ENCODE assay signal across 8 cellular contexts in the genomic region with DNA sequence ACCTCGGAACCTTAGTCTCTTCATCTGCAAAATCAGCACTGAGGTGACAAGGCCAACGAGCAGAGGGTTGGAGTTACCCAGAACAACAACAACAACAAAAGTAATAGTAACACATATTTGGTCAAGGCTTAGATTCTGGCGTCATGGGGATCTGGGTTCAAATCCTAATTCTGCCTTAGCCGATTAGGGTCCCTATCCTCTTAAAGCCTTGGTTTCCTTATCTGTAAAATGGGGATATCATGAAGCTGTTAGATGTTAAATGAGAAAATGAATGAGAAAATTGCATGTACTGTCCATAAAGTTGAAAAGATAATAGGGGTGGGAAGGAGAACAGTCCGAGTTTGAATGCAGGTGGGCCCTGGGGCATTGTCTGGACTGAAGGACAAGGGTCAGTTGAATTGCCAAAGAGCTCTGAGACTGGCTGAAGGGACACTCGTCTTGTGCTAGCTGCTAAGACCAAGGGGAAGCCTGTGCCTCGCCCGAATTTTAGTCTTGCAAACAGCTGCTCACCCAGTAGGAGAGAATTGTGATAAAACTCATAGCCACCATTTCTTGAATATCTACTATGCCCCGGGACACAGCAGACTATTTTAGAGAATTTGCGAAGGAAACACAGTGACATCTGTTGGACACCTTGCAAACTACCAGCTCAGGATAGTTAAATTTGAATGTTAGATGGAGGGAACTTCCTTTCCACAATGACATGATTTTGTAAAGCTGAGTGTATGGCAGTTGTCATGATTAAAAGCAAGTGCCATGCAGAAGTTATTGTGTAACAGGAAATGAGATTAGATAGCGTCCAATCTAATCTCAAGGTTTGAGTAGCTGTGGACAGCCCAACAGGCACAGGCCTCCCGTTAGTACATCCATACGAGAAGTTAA. TPM values are rescaled to one million over a fixed set of nuclear protein-coding genes. Genes with fewer than 3 reads are reported as not detected.
A peak's percentile ranks its signal among the peaks of the same experiment; 100 is the strongest.
DNase-seq lines count a peak whose midpoint lies in the region; ATAC-seq and TF ChIP-seq lines count a peak whose summit lies in the region.

No MANE protein-coding gene starts in this region.

- H2AFZ ChIP-seq in KMS-11 (ENCODE audit: low read depth) (0 out of 2 replicates have a peak overlapping the region, but pooled peaks have one; percentile 8), smooth muscle cell (ENCODE audit: low read depth) (peak overlapping the region; percentile 41)

- no peaks in the 10 kb centered on the region for H4K20me1 ChIP-seq in KMS-11 (ENCODE audit: insufficient read depth)
- no peaks in the 10 kb centered on the region for H4K20me1 ChIP-seq in smooth muscle cell (ENCODE audit: low read depth)

- H3K4me3 ChIP-seq in KMS-11 (IDR thresholded peaks at IDR 0.05; ENCODE audit: insufficient read depth, low read depth, low read length) (no peak overlapping the region), Peyer's patch (no peak overlapping the region), ascending aorta (no peak overlapping the region), smooth muscle cell (no peak overlapping the region)

- H3K27me3 ChIP-seq in KMS-11 (ENCODE audit: insufficient read depth, low read depth) = no peaks in the 10 kb centered on the region
- H3K27me3 ChIP-seq in Peyer's patch = no peaks in the 10 kb centered on the region
- H3K27me3 ChIP-seq in ascending aorta = no peaks in the 10 kb centered on the region
- H3K27me3 ChIP-seq in smooth muscle cell (ENCODE audit: low read depth) = no peaks in the 10 kb centered on the region

- H3K79me2 ChIP-seq in KMS-11 (ENCODE audit: insufficient read depth, low read depth) (no peaks in the 10 kb centered on the region), smooth muscle cell (ENCODE audit: low read depth) (no peaks in the 10 kb centered on the region)

- H3K9ac ChIP-seq in KMS-11 (no peak overlapping the region), smooth muscle cell (ENCODE audit: low read depth) (no peak overlapping the region)

- TF ChIP-seq POLR2A in Peyer's patch (IDR thresholded peaks at IDR 0.05) = no peak

- H3K9me3 ChIP-seq in Peyer's patch = no peaks in the 10 kb centered on the region
- H3K9me3 ChIP-seq in ascending aorta = no peaks in the 10 kb centered on the region
- no peaks in the 10 kb centered on the region for H3K9me3 ChIP-seq in smooth muscle cell (replicated peaks; ENCODE audit: low read depth)

- H3F3A ChIP-seq in smooth muscle cell (ENCODE audit: low read depth) = no peaks in the 10 kb centered on the region

- H3K4me1 ChIP-seq in KMS-11 (ENCODE audit: low read depth, poor library complexity, severe bottlenecking) (no peaks in the 10 kb centered on the region), Peyer's patch (no peaks in the 10 kb centered on the region), ascending aorta (no peaks in the 10 kb centered on the region), smooth muscle cell (ENCODE audit: low read depth) (no peaks in the 10 kb centered on the region)

- intact Hi-C loops in ascending aorta (cut with DNase I) = loop anchor here (1.0 to 10.0 kb wide), 3 partner anchors 247 to 389 kb away; partner anchors contain the start of gene ACADS

- peak; percentile 65 to 73 for ATAC-seq in activated CD4-positive, CD25-positive, alpha-beta regulatory T cell treated with anti-CD3 and anti-CD28 coated beads, Interleukin-2, amount 50 U/mL, for 24 hours

- H3K27ac ChIP-seq in KMS-11 (no peak overlapping the region), Peyer's patch (peak overlapping the region in 1 of 4 donors; percentile 44), ascending aorta (no peak overlapping the region), smooth muscle cell (ENCODE audit: low read depth) (no peak overlapping the region)

- TF ChIP-seq CTCF in KMS-11 (conservative IDR thresholded peaks at IDR 0.05; ENCODE audit: low read depth, low read length) = peak; percentile 64
- peak; percentile 36 to 84 (median 75) for TF ChIP-seq CTCF in Peyer's patch (IDR thresholded peaks at IDR 0.05)
- peak; percentile 69 to 81 (median 71) for TF ChIP-seq CTCF in ascending aorta (IDR thresholded peaks at IDR 0.05)
- peak; percentile 68 for TF ChIP-seq CTCF in smooth muscle cell (IDR thresholded peaks at IDR 0.05; ENCODE audit: borderline replicate concordance, insufficient read depth, poor library complexity, severe bottlenecking)

- WGBS in smooth muscle cell (ENCODE audit: low lambda C conversion rate) = 38% methylated on average over 13 of the region's 13 CpGs

- DNase-seq in activated CD4-positive, CD25-positive, alpha-beta regulatory T cell treated with anti-CD3 and anti-CD28 coated beads, Interleukin-2, amount 50 U/mL, for 72 hours = no peak
- no peak for DNase-seq in Peyer's patch
- no peak for DNase-seq in ascending aorta (ENCODE audit: low spot score in 2 of 2)
- DNase-seq in hepatic stellate cell (ENCODE audit: low spot score) = peak; percentile 73
- DNase-seq in smooth muscle cell (lab: John Stamatoyannopoulos, UW; ENCODE audit: unreplicated experiment) = no peak
- no peak for DNase-seq in NCI-H1092 (lab: John Stamatoyannopoulos, UW)

- no peaks in the 10 kb centered on the region for H3K36me3 ChIP-seq in KMS-11 (ENCODE audit: insufficient read depth)
- peaks cover 0 to 30% (median 0%) of the 10 kb centered on the region in 3 donors for H3K36me3 ChIP-seq in Peyer's patch
- no peaks in the 10 kb centered on the region for H3K36me3 ChIP-seq in ascending aorta
- no peaks in the 10 kb centered on the region for H3K36me3 ChIP-seq in smooth muscle cell (ENCODE audit: low read depth)

- H3K4me2 ChIP-seq in KMS-11 (no peak overlapping the region), smooth muscle cell (no peak overlapping the region)

RNA-seq across cellular contexts. Expression of gene HNF1A, which starts 6.8 kb away (rescaled TPM):
- total RNA-seq in Peyer's patch (10 to 100 TPM; 15.7 to 93.6 (median 57.0) TPM), ascending aorta (not detected), smooth muscle cell (0.09 TPM in 1 of 2 replicates, not detected in the other)
- polyA plus RNA-seq in smooth muscle cell = not detected in 2 replicates

RNA-seq across cellular contexts. Expression of gene C12orf43, which starts 44.7 kb away (rescaled TPM):
- total RNA-seq in Peyer's patch = 10 to 100 TPM in 2 of 4 donors, 1 to 10 TPM in 2; 7.6 to 16.5 (median 12.0) TPM
- 47.1 TPM for total RNA-seq in ascending aorta
- total RNA-seq in smooth muscle cell = 9.4 and 11.0 TPM in 2 replicates
- 14.1 and 14.6 TPM in 2 replicates for polyA plus RNA-seq in smooth muscle cell

Comparison
In these comparisons a context has a peak if more than half of its experiments do, and no peak if none do; other contexts are left out.
1. RNA of gene HNF1A, which starts 6.8 kb away (total RNA-seq): 15.7 to 93.6 TPM in Peyer's patch; 0.09 TPM in smooth muscle cell and not detected in ascending aorta (single experiment); every median in the first group is over 10 times any median in the second.
2. Peak in every context shown above with its lines, with median percentiles within 50 percentile points of each other: CTCF ChIP-seq.